Comparison of ENCODE assay signal across 27 cellular contexts in genomic region chr2:234681206-234681605, GRCh38.
DNase-seq lines count a peak whose midpoint lies in the region; ATAC-seq, FAIRE-seq and TF ChIP-seq lines count a peak whose summit lies in the region.
"Had no signal": no experiment of that assay in that cellular context is flagged by ENCODE, and none has a peak within 500 bp of the region (broad histone marks: within the 10 kb centered on the region; RNA-seq: fewer than 3 reads in every experiment).

No MANE protein-coding gene starts in this region.

- in situ Hi-C loops in HepG2 (cut with HindIII; ENCODE audit: extremely low pct_ligation_motif_present, low pct_unique_long_range_greater_than_20kb): no loop called here

- no peaks in the 10 kb centered on the region for H3K9me2 ChIP-seq in PC-9 (ENCODE audit: insufficient read depth)

- 96% methylated on average over 4 of the region's 4 CpGs for WGBS in HepG2 (ENCODE audit: low lambda C conversion rate)
- 83% methylated on average over 4 of the region's 4 CpGs for WGBS in right lobe of liver (ENCODE audit: insufficient coverage, low coverage, low lambda C conversion rate, missing lambda C conversion rate)

- no peaks in the 10 kb centered on the region for H4K20me1 ChIP-seq in HepG2 (ENCODE audit: insufficient read depth, low read length)
- no peaks in the 10 kb centered on the region for H4K20me1 ChIP-seq in PC-9 (ENCODE audit: insufficient read depth)
- H4K20me1 ChIP-seq: BLaER1 had no signal

- H3K27me3 ChIP-seq in HepG2 (ENCODE audit: control insufficient read depth in 1 of 2, insufficient read depth in 2 of 2, low read length in 2 of 2): no peaks in the 10 kb centered on the region
- no peaks in the 10 kb centered on the region for H3K27me3 ChIP-seq in right lobe of liver
- H3K27me3 ChIP-seq in PC-9 (ENCODE audit: insufficient read depth, low read depth): no peaks in the 10 kb centered on the region
- H3K27me3 ChIP-seq: BLaER1 had no signal

- H3K4me1 ChIP-seq in HepG2 (ENCODE audit: insufficient read depth, low read length) (peaks cover 91% of the 10 kb centered on the region), right lobe of liver (peaks cover 0 to 27% (median 13%) of the 10 kb centered on the region in 4 donors), PC-9 (replicated peaks; ENCODE audit: insufficient read depth) (peaks cover 75% of the 10 kb centered on the region)

- TF ChIP-seq POLR2A in HepG2 (IDR thresholded peaks at IDR 0.05; ENCODE audit: insufficient read depth in 1 of 2, low read depth in 2 of 2, low read length in 2 of 2) (no peak), right lobe of liver (IDR thresholded peaks at IDR 0.05) (no peak)

- DNase-seq in HepG2 (ENCODE audit: low spot score) (no peak), right lobe of liver (no peak), PC-9 (no peak), HPDE6-E6E7 (ENCODE audit: extremely low spot score) (no peak), left cardiac atrium (no peak), OCI-M1 (lab: John Stamatoyannopoulos, UW) (no peak), posterior cingulate gyrus (no peak)
- DNase-seq: activated B cell treated with CpG ODN at 0.5 μM for 24 hours; activated CD4-positive, alpha-beta T cell treated with anti-CD3 and anti-CD28 coated beads, Interleukin-2, amount 50 U/mL, for 48 hours; activated CD8-positive, alpha-beta memory T cell treated with anti-CD3 and anti-CD28 coated beads, Interleukin-2, amount 50 U/mL, for 48 hours; activated naive CD8-positive, alpha-beta T cell treated with anti-CD3 and anti-CD28 coated beads, Interleukin-2, amount 10 ng/mL, durations not matched to agents 7 days and 5 days; effector CD4-positive, alpha-beta T cell; esophagus squamous epithelium; left colon; mesendoderm; NCI-H187; NCI-H510A treated with DMSO at 0.1 percent for 48 hours; right cardiac atrium; stimulated activated CD8-positive, alpha-beta memory T cell treated with anti-CD3 and anti-CD28 coated beads, Interleukin-4, amount 100 ng/mL, for 48 hours; T-helper 9 cell had no signal

- intact Hi-C loops in HepG2 (cut with micrococcal nuclease; ENCODE audit: unreplicated experiment): no loop called here
- intact Hi-C loops in right lobe of liver (cut with DNase I): no loop called here
- intact Hi-C loops in PC-9 (cut with micrococcal nuclease; ENCODE audit: unreplicated experiment): loop anchor here (2.0 to 5.0 kb wide), 3 partner anchors 124 to 426 kb away; no protein-coding TSS in a partner anchor
- intact Hi-C loops in left cardiac atrium (cut with DNase I): no loop called here
- intact Hi-C loops in posterior cingulate gyrus (cut with DNase I): no loop called here

- TF ChIP-seq EP300 in HepG2 (IDR thresholded peaks at IDR 0.05; ENCODE audit: low read depth in 2 of 2, low read length in 2 of 2) (no peak), HepG2 (CRISPR knock-in tag; IDR thresholded peaks at IDR 0.05; ENCODE audit: borderline replicate concordance) (no peak)

- TF ChIP-seq RAD21 in HepG2 (CRISPR knock-in tag; IDR thresholded peaks at IDR 0.05): no peak

- H3F3A ChIP-seq in PC-9 (ENCODE audit: insufficient read depth, low read depth): peaks cover 42% of the 10 kb centered on the region

- H3K4me2 ChIP-seq in HepG2 (ENCODE audit: low read depth, low read length): no peak overlapping the region
- H3K4me2 ChIP-seq in PC-9: no peak overlapping the region
- H3K4me2 ChIP-seq: BLaER1, KMS-11 had no signal

- no peaks in the 10 kb centered on the region for H3K9me3 ChIP-seq in HepG2 (ENCODE audit: low read length)
- no peaks in the 10 kb centered on the region for H3K9me3 ChIP-seq in right lobe of liver
- H3K9me3 ChIP-seq in PC-9 (ENCODE audit: insufficient read depth, low read depth): no peaks in the 10 kb centered on the region; the same call in 1 of the 2 replicates
- H3K9me3 ChIP-seq: BLaER1, esophagus squamous epithelium, HAP-1 had no signal

- TF ChIP-seq CTCF in HepG2 (CRISPR knock-in tag; IDR thresholded peaks at IDR 0.05): no peak
- no peak for TF ChIP-seq CTCF in right lobe of liver (IDR thresholded peaks at IDR 0.05)
- TF ChIP-seq CTCF in PC-9 (conservative IDR thresholded peaks at IDR 0.05): no peak

- BruUV-seq in HepG2 (replicated peaks; lab: Mats Ljungman, UMichigan) (no TSS peak), PC-9 (replicated peaks; lab: Mats Ljungman, UMichigan) (no TSS peak)

- H3K79me2 ChIP-seq in HepG2 (ENCODE audit: insufficient read depth, low read length) (no peaks in the 10 kb centered on the region), PC-9 (ENCODE audit: low read depth) (no peaks in the 10 kb centered on the region)

- H3K9ac ChIP-seq in HepG2 (ENCODE audit: insufficient read depth, low read depth, low read length): no peak overlapping the region
- H3K9ac ChIP-seq: BLaER1, KMS-11 had no signal

- ATAC-seq in HepG2: no peak
- ATAC-seq in right lobe of liver: no peak
- ATAC-seq in left cardiac atrium: no peak
- ATAC-seq: left colon had no signal

- CTCF ChIA-PET in HepG2 (lab: Yijun Ruan, JAX; ENCODE audit: low intra/inter-chr PET ratio, low total read pairs) (no interaction called here), PC-9 (lab: Charles Lee) (interaction anchor here (1.2 kb wide), 1 partner anchor 13 kb away, joined by 3 read pairs; no protein-coding TSS in a partner anchor)

- H2AFZ ChIP-seq in HepG2 (ENCODE audit: low read length) (no peak overlapping the region), PC-9 (no peak overlapping the region)

- FAIRE-seq in HepG2 (lab: Jason Lieb, UNC): no peak
- FAIRE-seq in islet of Langerhans (lab: Jason Lieb, UNC): peak; percentile 41
- FAIRE-seq: A204.1, D721Med, GM18507 had no signal

- H3K27ac ChIP-seq in HepG2 (ENCODE audit: extremely low read length, insufficient read depth, low read length) (peak overlapping the region; percentile 86), right lobe of liver (no peak overlapping the region), PC-9 (peak overlapping the region; percentile 90; the same call in 1 of the 2 replicates)
- H3K27ac ChIP-seq: BLaER1, esophagus squamous epithelium, KMS-11 had no signal

- no peak overlapping the region for H3K4me3 ChIP-seq in HepG2 (replicated peaks in 1 of 3; ENCODE audit: insufficient read depth in 1 of 3, low read depth in 2 of 3, low read length in 3 of 3)
- no peak overlapping the region for H3K4me3 ChIP-seq in right lobe of liver
- H3K4me3 ChIP-seq in PC-9: no peak overlapping the region
- H3K4me3 ChIP-seq: BLaER1, esophagus squamous epithelium, HAP-1 had no signal

- POLR2A ChIA-PET in HepG2 (lab: Yijun Ruan, JAX) (interaction anchor here (0.8 to 11.7 kb wide), 7 partner anchors 11 to 324 kb away, joined by 3 to 484 read pairs (median 4); no protein-coding TSS in a partner anchor), PC-9 (lab: Charles Lee; ENCODE audit: unreplicated experiment) (interaction anchor here (0.7 kb wide), 1 partner anchor 86 kb away, joined by 8 read pairs; no protein-coding TSS in a partner anchor)

- H3K36me3 ChIP-seq in HepG2 (replicated peaks in 1 of 2; ENCODE audit: control insufficient read depth in 1 of 2, insufficient read depth in 2 of 2, low read length in 2 of 2) (no peaks in the 10 kb centered on the region), right lobe of liver (no peaks in the 10 kb centered on the region), PC-9 (ENCODE audit: low read depth) (no peaks in the 10 kb centered on the region)
- H3K36me3 ChIP-seq: BLaER1, esophagus squamous epithelium, HAP-1 had no signal

TF ChIP-seq in HepG2, 621 proteins besides CTCF, POLR2A, EP300 and RAD21:
- TF ChIP-seq CEBPG (CRISPR knock-in tag; IDR thresholded peaks at IDR 0.05): no peak
- no peak for TF ChIP-seq GATAD2A (CRISPR knock-in tag; IDR thresholded peaks at IDR 0.05)
- 0 out of 2 replicates have a peak, but pooled peaks have one; percentile 9 for TF ChIP-seq MEIS1 (CRISPR knock-in tag; IDR thresholded peaks at IDR 0.05; ENCODE audit: borderline replicate concordance)
- 0 out of 2 replicates have a peak, but pooled peaks have one; percentile 22 for TF ChIP-seq THAP11 (CRISPR knock-in tag; IDR thresholded peaks at IDR 0.05)

Comparison
In these comparisons a context has a peak if more than half of its experiments do, and no peak if none do; other contexts are left out.
1. H3K27ac ChIP-seq: peak in HepG2 (single experiment) and PC-9 (single experiment); none in right lobe of liver (0 of 3).